In the genomic region with DNA sequence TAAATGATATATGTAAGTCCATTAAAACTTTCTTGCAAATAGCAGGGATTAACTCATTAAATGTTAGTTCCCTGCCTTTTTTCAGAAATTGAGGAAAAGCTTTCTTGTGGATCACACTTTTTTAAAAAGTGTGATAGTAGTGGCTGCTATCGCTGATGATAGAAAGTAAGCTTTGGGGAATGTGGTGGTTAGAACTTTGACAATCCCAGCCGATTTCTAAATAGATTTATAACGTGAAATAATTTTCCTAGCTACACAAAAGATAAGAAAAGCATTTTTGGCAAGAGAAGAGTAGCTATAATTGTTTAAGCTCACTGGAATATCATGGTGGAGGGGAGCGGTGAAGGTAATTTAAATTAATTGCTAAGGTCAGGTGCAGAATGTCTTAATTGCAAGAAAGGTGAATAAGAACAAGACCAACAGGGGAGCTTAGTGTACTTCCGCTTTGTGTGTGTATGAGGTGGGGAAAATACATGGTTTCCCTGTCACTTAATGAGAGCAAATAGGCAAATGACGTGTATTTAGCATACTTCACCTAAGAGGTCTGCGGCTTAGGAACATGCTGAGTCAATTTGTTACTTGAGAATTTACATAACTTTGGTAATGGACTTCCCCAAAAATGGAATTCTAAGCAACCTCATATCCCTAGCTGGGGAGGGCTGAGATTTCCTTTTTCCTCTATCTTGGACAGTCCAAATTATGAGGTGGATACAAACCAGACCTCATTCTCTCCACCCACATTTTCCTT, we compare ENCODE assay signal across 9 cellular contexts. TPM values are rescaled to one million over a fixed set of nuclear protein-coding genes. Genes with fewer than 3 reads are reported as not detected.
DNase-seq lines count a peak whose midpoint lies in the region; ATAC-seq, FAIRE-seq and TF ChIP-seq lines count a peak whose summit lies in the region.
"Had no signal": no experiment of that assay in that cellular context is flagged by ENCODE, and none has a peak within 500 bp of the region (broad histone marks: within the 10 kb centered on the region; RNA-seq: fewer than 3 reads in every experiment).

No MANE protein-coding gene starts in this region.

- FAIRE-seq in kidney (lab: Jason Lieb, UNC): no peak

- H3K4me1 Mint-ChIP-seq in progenitor cell of endocrine pancreas (ENCODE audit: low read depth): peaks cover 11% of the 10 kb centered on the region

- no peak overlapping the region for H3K27ac ChIP-seq in kidney (ENCODE audit: low read depth in 2 of 2, low read length in 2 of 2)

- H3K4me3 ChIP-seq in fibroblast of pulmonary artery (replicated peaks; ENCODE audit: low read depth, low read length) (no peak overlapping the region), kidney (ENCODE audit: low read length in 2 of 2) (no peak overlapping the region)

- ATAC-seq in GM18519 (IDR thresholded peaks at IDR 0.05; ENCODE audit: low FRiP score, unreplicated experiment) (peak; percentile 50), GM21447 (IDR thresholded peaks at IDR 0.05; ENCODE audit: unreplicated experiment) (peak; percentile 86), HG03442 (IDR thresholded peaks at IDR 0.05; ENCODE audit: unreplicated experiment) (peak; percentile 67)
- ATAC-seq: left cardiac atrium had no signal

- H3K9ac ChIP-seq in kidney (ENCODE audit: low read length in 2 of 2): no peak overlapping the region

- no peak overlapping the region for H3K4me3 Mint-ChIP-seq in progenitor cell of endocrine pancreas (ENCODE audit: low read depth)

- H3K27ac Mint-ChIP-seq in progenitor cell of endocrine pancreas: no peak overlapping the region

- H3K36me3 ChIP-seq in kidney (ENCODE audit: control insufficient read depth in 1 of 2, insufficient read depth in 2 of 2, low read length in 2 of 2): no peaks in the 10 kb centered on the region

- no peaks in the 10 kb centered on the region for H3K4me1 ChIP-seq in kidney (ENCODE audit: control insufficient read depth in 1 of 2, insufficient read depth in 1 of 2, low read depth in 1 of 2, low read length in 2 of 2)

- no peaks in the 10 kb centered on the region for H3K9me3 Mint-ChIP-seq in progenitor cell of endocrine pancreas (ENCODE audit: low read depth)

- TF ChIP-seq CTCF in fibroblast of pulmonary artery (IDR thresholded peaks at IDR 0.05; ENCODE audit: low read length, missing control alignments) (no peak), progenitor cell of endocrine pancreas (IDR thresholded peaks at IDR 0.05; ENCODE audit: unreplicated experiment) (no peak), kidney (IDR thresholded peaks at IDR 0.05; ENCODE audit: borderline replicate concordance, extremely low read depth, insufficient read depth) (no peak)

- intact Hi-C loops in kidney (cut with DNase I): no loop called here

- peaks cover 2% of the 10 kb centered on the region for H3K27me3 Mint-ChIP-seq in progenitor cell of endocrine pancreas

- peak; percentile 13 for DNase-seq in fibroblast of pulmonary artery (ENCODE audit: low read depth)
- DNase-seq in progenitor cell of endocrine pancreas (ENCODE audit: low spot score, unreplicated experiment): no peak
- no peak for DNase-seq in activated CD4-positive, alpha-beta T cell treated with anti-CD3 and anti-CD28 coated beads for 1 hour
- DNase-seq in NCI-H2171 (lab: John Stamatoyannopoulos, UW): no peak
- DNase-seq in kidney: no peak
- DNase-seq: left cardiac atrium had no signal

- no peaks in the 10 kb centered on the region for H3K36me3 Mint-ChIP-seq in progenitor cell of endocrine pancreas (ENCODE audit: insufficient read depth)

- no peaks in the 10 kb centered on the region for H3K9me3 ChIP-seq in kidney (ENCODE audit: control insufficient read depth in 1 of 2, low read length in 2 of 2)

RNA-seq across cellular contexts. Expression of a gene that starts 11.7 kb away (rescaled TPM):
- not detected in 2 replicates for total RNA-seq in progenitor cell of endocrine pancreas
- not detected for total RNA-seq in kidney
- polyA plus RNA-seq in kidney (ENCODE audit: insufficient read depth, low read depth, low replicate concordance): not detected
- total RNA-seq: left cardiac atrium had no signal
